In the genomic region with DNA sequence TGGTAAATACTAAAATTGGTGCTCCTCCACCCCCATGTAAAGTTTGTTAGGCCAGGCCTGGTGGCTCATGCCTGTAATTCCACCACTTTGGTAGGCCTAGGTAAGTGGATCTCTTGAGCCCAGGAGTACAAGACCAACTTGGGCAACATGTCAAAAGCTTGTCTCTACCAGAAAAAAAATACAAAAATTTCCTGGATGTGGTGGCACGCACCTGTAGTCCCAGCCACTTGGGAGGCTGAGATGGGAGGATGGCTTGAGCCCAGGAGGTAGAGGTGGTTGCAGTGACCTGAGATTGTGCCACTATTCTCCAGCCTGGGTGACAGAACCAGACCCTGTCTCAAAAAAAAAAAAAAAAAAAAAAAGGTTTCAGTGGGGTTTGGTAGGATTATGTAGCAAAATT, we compare ENCODE assay signal across 1 cellular context.
TF ChIP-seq lines count a peak whose summit lies in the region.

No MANE protein-coding gene starts in this region.

TF ChIP-seq in HepG2, 621 proteins besides CTCF, POLR2A, EP300 and RAD21 (continued from another document):
- TF ChIP-seq, protein P1, sequence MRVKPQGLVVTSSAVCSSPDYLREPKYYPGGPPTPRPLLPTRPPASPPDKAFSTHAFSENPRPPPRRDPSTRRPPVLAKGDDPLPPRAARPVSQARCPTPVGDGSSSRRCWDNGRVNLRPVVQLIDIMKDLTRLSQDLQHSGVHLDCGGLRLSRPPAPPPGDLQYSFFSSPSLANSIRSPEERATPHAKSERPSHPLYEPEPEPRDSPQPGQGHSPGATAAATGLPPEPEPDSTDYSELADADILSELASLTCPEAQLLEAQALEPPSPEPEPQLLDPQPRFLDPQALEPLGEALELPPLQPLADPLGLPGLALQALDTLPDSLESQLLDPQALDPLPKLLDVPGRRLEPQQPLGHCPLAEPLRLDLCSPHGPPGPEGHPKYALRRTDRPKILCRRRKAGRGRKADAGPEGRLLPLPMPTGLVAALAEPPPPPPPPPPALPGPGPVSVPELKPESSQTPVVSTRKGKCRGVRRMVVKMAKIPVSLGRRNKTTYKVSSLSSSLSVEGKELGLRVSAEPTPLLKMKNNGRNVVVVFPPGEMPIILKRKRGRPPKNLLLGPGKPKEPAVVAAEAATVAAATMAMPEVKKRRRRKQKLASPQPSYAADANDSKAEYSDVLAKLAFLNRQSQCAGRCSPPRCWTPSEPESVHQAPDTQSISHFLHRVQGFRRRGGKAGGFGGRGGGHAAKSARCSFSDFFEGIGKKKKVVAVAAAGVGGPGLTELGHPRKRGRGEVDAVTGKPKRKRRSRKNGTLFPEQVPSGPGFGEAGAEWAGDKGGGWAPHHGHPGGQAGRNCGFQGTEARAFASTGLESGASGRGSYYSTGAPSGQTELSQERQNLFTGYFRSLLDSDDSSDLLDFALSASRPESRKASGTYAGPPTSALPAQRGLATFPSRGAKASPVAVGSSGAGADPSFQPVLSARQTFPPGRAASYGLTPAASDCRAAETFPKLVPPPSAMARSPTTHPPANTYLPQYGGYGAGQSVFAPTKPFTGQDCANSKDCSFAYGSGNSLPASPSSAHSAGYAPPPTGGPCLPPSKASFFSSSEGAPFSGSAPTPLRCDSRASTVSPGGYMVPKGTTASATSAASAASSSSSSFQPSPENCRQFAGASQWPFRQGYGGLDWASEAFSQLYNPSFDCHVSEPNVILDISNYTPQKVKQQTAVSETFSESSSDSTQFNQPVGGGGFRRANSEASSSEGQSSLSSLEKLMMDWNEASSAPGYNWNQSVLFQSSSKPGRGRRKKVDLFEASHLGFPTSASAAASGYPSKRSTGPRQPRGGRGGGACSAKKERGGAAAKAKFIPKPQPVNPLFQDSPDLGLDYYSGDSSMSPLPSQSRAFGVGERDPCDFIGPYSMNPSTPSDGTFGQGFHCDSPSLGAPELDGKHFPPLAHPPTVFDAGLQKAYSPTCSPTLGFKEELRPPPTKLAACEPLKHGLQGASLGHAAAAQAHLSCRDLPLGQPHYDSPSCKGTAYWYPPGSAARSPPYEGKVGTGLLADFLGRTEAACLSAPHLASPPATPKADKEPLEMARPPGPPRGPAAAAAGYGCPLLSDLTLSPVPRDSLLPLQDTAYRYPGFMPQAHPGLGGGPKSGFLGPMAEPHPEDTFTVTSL (CRISPR knock-in tag; IDR thresholded peaks at IDR 0.05; ENCODE audit: borderline replicate concordance) = 0 out of 2 replicates have a peak, but pooled peaks have one; percentile 15
- peak; percentile 25; the same call in 1 of the 2 replicates for TF ChIP-seq ZNF230 (CRISPR knock-in tag; IDR thresholded peaks at IDR 0.05)
- TF ChIP-seq, protein P2, sequence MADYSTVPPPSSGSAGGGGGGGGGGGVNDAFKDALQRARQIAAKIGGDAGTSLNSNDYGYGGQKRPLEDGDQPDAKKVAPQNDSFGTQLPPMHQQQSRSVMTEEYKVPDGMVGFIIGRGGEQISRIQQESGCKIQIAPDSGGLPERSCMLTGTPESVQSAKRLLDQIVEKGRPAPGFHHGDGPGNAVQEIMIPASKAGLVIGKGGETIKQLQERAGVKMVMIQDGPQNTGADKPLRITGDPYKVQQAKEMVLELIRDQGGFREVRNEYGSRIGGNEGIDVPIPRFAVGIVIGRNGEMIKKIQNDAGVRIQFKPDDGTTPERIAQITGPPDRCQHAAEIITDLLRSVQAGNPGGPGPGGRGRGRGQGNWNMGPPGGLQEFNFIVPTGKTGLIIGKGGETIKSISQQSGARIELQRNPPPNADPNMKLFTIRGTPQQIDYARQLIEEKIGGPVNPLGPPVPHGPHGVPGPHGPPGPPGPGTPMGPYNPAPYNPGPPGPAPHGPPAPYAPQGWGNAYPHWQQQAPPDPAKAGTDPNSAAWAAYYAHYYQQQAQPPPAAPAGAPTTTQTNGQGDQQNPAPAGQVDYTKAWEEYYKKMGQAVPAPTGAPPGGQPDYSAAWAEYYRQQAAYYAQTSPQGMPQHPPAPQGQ (CRISPR knock-in tag; IDR thresholded peaks at IDR 0.05; ENCODE audit: borderline replicate concordance) = no peak
- no peak for TF ChIP-seq RAD51 (IDR thresholded peaks at IDR 0.05; ENCODE audit: borderline replicate concordance)
- peak; percentile 80 for TF ChIP-seq ZNF460 (CRISPR knock-in tag; IDR thresholded peaks at IDR 0.05; ENCODE audit: borderline replicate concordance)
- no peak for TF ChIP-seq ONECUT2 (CRISPR knock-in tag; IDR thresholded peaks at IDR 0.05)
- 0 out of 2 replicates have a peak, but pooled peaks have one; percentile 53 for TF ChIP-seq ZNF670 (CRISPR knock-in tag; IDR thresholded peaks at IDR 0.05; ENCODE audit: borderline replicate concordance)
- TF ChIP-seq JUND (CRISPR knock-in tag; IDR thresholded peaks at IDR 0.05) = 0 out of 2 replicates have a peak, but pooled peaks have one; percentile 15
